Comparison of ENCODE assay signal across 22 cellular contexts in the genomic region with DNA sequence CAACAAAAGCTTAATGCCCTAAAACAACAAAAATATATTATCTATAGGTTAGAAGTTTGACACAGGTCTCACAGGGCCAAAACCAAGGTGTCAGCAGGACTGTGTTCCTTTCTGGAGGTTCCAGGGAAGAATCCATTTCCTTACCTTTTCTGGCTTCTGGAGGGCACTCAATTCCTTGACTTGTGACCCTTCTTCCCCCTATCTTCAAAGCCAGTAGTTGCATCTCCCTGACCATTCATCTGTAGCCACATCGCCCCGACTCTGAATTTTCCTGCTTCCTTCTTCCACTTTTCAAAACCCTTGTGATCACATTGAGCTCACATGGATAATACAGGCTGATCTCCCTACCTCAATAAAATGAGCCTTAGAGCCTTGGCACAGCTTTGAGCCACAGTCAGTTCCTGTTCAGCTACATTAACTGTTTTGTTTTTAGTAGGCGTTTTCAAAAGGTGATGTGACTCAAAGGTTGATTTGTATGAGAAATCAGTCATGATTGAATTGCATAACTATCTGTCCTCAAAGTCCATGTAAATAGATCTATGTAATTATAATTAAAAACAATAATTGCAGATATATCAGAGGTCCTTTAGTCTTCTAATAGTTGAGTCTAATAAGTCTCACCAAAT. TPM values are rescaled to one million over a fixed set of nuclear protein-coding genes. Genes with fewer than 3 reads are reported as not detected.
A peak's percentile ranks its signal among the peaks of the same experiment; 100 is the strongest.
DNase-seq lines count a peak whose midpoint lies in the region; ATAC-seq, FAIRE-seq and TF ChIP-seq lines count a peak whose summit lies in the region.
"Had no signal": no experiment of that assay in that cellular context is flagged by ENCODE, and none has a peak within 500 bp of the region (broad histone marks: within the 10 kb centered on the region; RNA-seq: fewer than 3 reads in every experiment).

No MANE protein-coding gene starts in this region.

- H3K27me3 ChIP-seq in breast epithelium (no peaks in the 10 kb centered on the region), mammary epithelial cell (ENCODE audit: insufficient read depth, low read length) (no peaks in the 10 kb centered on the region), keratinocyte (ENCODE audit: control insufficient read depth, extremely low read depth, insufficient read depth, low read length) (no peaks in the 10 kb centered on the region)
- no peaks in the 10 kb centered on the region for H3K27me3 ChIP-seq in effector memory CD4-positive, alpha-beta T cell (replicated peaks; ENCODE audit: control insufficient read depth, insufficient read depth, low read length, poor library complexity, severe bottlenecking)
- H3K27me3 ChIP-seq: adrenal gland had no signal

- TF ChIP-seq POLR2A in breast epithelium (IDR thresholded peaks at IDR 0.05): no peak

- TF ChIP-seq CTCF in MCF 10A (IDR thresholded peaks at IDR 0.05; ENCODE audit: unreplicated experiment): no peak
- no peak for TF ChIP-seq CTCF in breast epithelium (IDR thresholded peaks at IDR 0.05)
- no peak for TF ChIP-seq CTCF in mammary epithelial cell (conservative IDR thresholded peaks at IDR 0.05 in 1 of 2, IDR thresholded peaks at IDR 0.05 in 1 of 2; ENCODE audit: extremely low read depth in 1 of 2, insufficient read depth in 1 of 2, low read depth in 1 of 2, low read length in 2 of 2)
- no peak for TF ChIP-seq CTCF in keratinocyte (optimal IDR thresholded peaks at IDR 0.05 in 1 of 3, IDR thresholded peaks at IDR 0.05 in 1 of 3, conservative IDR thresholded peaks at IDR 0.05 in 1 of 3; ENCODE audit: extremely low read depth in 1 of 3, insufficient read depth in 2 of 3, low read length in 3 of 3)
- peak; percentile 15 for TF ChIP-seq CTCF in type B pancreatic cell (conservative IDR thresholded peaks at IDR 0.05)

- H3K36me3 Mint-ChIP-seq in MCF 10A (ENCODE audit: insufficient read depth, unreplicated experiment) (peaks cover 45% of the 10 kb centered on the region), type B pancreatic cell (peaks cover 19% of the 10 kb centered on the region)

- H3K27ac Mint-ChIP-seq in MCF 10A (ENCODE audit: low read depth, unreplicated experiment) (peak overlapping the region; percentile 61), type B pancreatic cell (no peak overlapping the region)
- H3K27ac Mint-ChIP-seq: activated CD8-positive, alpha-beta T cell treated with anti-CD3 and anti-CD28 coated beads, Interleukin-2, amount 10 ng/mL, durations not matched to agents 7 days and 5 days; CD4-positive, alpha-beta T cell; T-cell had no signal

- CTCF ChIA-PET in MCF 10A (lab: Yijun Ruan, JAX): interaction anchor here (0.6 to 3.1 kb wide), 10 partner anchors 9 to 1328 kb away, joined by 3 to 12 read pairs (median 4); no protein-coding TSS in a partner anchor
- CTCF ChIA-PET in mammary epithelial cell (lab: Charles Lee; ENCODE audit: low non-redundant PET): interaction anchor here (0.6 kb wide), 1 partner anchor 1008 kb away, joined by 5 read pairs; no protein-coding TSS in a partner anchor

- no peaks in the 10 kb centered on the region for H3K9me1 ChIP-seq in keratinocyte (ENCODE audit: control insufficient read depth, extremely low read depth, insufficient read depth, low read length)

- FAIRE-seq in keratinocyte (lab: Jason Lieb, UNC): peak; percentile 64
- FAIRE-seq: endothelial cell of umbilical vein, GM19239 had no signal

- H3K27ac ChIP-seq in breast epithelium (no peak overlapping the region), mammary epithelial cell (ENCODE audit: insufficient read depth, low read depth, low read length) (no peak overlapping the region), keratinocyte (ENCODE audit: control insufficient read depth, insufficient read depth, low read length) (no peak overlapping the region)
- no peak overlapping the region for H3K27ac ChIP-seq in effector memory CD4-positive, alpha-beta T cell (ENCODE audit: insufficient read depth, low read length, poor library complexity, severe bottlenecking)
- H3K27ac ChIP-seq: adrenal gland had no signal

- in situ Hi-C loops in mammary epithelial cell (cut with MboI; ENCODE audit: low sequenced_read_pairs in 2 of 2): loop anchor here (25.0 kb wide), 2 partner anchors 554 to 579 kb away; a partner anchor contains a TSS

- H3K4me1 Mint-ChIP-seq in MCF 10A (ENCODE audit: insufficient read depth, unreplicated experiment): peaks cover 13% of the 10 kb centered on the region
- H3K4me1 Mint-ChIP-seq in type B pancreatic cell (ENCODE audit: unreplicated experiment): peaks cover 4% of the 10 kb centered on the region

- intact Hi-C loops in MCF 10A (cut with micrococcal nuclease) (no loop called here), breast epithelium (cut with DNase I; ENCODE audit: low total_unique reads) (no loop called here), mammary epithelial cell (cut with micrococcal nuclease) (no loop called here)

- H3K4me3 Mint-ChIP-seq in MCF 10A (ENCODE audit: unreplicated experiment) (no peak overlapping the region), type B pancreatic cell (no peak overlapping the region)
- H3K4me3 Mint-ChIP-seq: activated CD8-positive, alpha-beta T cell treated with anti-CD3 and anti-CD28 coated beads, Interleukin-2, amount 10 ng/mL, durations not matched to agents 7 days and 5 days; CD4-positive, alpha-beta T cell; neural crest cell; T-cell had no signal

- no peaks in the 10 kb centered on the region for H3K36me3 ChIP-seq in breast epithelium
- peaks cover 13% of the 10 kb centered on the region for H3K36me3 ChIP-seq in mammary epithelial cell (ENCODE audit: insufficient read depth, low read length)
- peaks cover 0 to 3% of the 10 kb centered on the region in 2 experiments for H3K36me3 ChIP-seq in keratinocyte (ENCODE audit: control insufficient read depth in 2 of 2, extremely low read depth in 1 of 2, insufficient read depth in 2 of 2, low read length in 2 of 2)
- no peaks in the 10 kb centered on the region for H3K36me3 ChIP-seq in effector memory CD4-positive, alpha-beta T cell (ENCODE audit: control insufficient read depth, insufficient read depth, low read length)
- H3K36me3 ChIP-seq: adrenal gland had no signal

- H3K9me3 ChIP-seq in breast epithelium (no peaks in the 10 kb centered on the region), mammary epithelial cell (replicated peaks; ENCODE audit: insufficient read depth, low read length) (no peaks in the 10 kb centered on the region), keratinocyte (ENCODE audit: control insufficient read depth, low read depth, low read length) (no peaks in the 10 kb centered on the region)
- no peaks in the 10 kb centered on the region for H3K9me3 ChIP-seq in effector memory CD4-positive, alpha-beta T cell (ENCODE audit: control insufficient read depth, low read length)
- H3K9me3 ChIP-seq: adrenal gland had no signal

- no peak overlapping the region for H3K4me2 ChIP-seq in mammary epithelial cell (ENCODE audit: insufficient read depth, low read depth, low read length)
- no peak overlapping the region for H3K4me2 ChIP-seq in keratinocyte (ENCODE audit: control insufficient read depth, extremely low read depth, insufficient read depth, low read depth, low read length)

- H2AFZ ChIP-seq in mammary epithelial cell (ENCODE audit: low read depth, low read length) (no peak overlapping the region), keratinocyte (ENCODE audit: control insufficient read depth, low read length) (no peak overlapping the region)

- H3K4me1 ChIP-seq in breast epithelium: peaks cover 0 to 5% of the 10 kb centered on the region in 2 donors
- peaks cover 5% of the 10 kb centered on the region for H3K4me1 ChIP-seq in mammary epithelial cell (ENCODE audit: insufficient read depth, low read length)
- peaks cover 5% of the 10 kb centered on the region for H3K4me1 ChIP-seq in keratinocyte (ENCODE audit: control insufficient read depth, extremely low read depth, insufficient read depth, low read length)
- peaks cover 3% of the 10 kb centered on the region for H3K4me1 ChIP-seq in effector memory CD4-positive, alpha-beta T cell (ENCODE audit: control insufficient read depth, insufficient read depth, low read length, poor library complexity, severe bottlenecking)

- DNase-seq in MCF 10A (ENCODE audit: unreplicated experiment) (peak; percentile 44), breast epithelium (ENCODE audit: low spot score in 2 of 2) (no peak), mammary epithelial cell (peak; percentile 64), keratinocyte (ENCODE audit: low read depth, low spot score) (no peak), type B pancreatic cell (ENCODE audit: extremely low spot score, unreplicated experiment) (no peak), nucleus accumbens (lab: John Stamatoyannopoulos, UW) (no peak)
- DNase-seq in effector memory CD4-positive, alpha-beta T cell: no peak
- DNase-seq: ACHN; activated CD8-positive, alpha-beta T cell treated with anti-CD3 and anti-CD28 coated beads, Interleukin-2, amount 10 ng/mL, durations not matched to agents 7 days and 5 days; adrenal gland; CD4-positive, alpha-beta T cell; DMS79; MM.1S; NCI-H187 treated with DMSO at 0.1 percent for 48 hours; NCI-H510A; Right ventricle myocardium superior; stimulated activated naive CD4-positive, alpha-beta T cell; T-cell had no signal

- H3K79me2 ChIP-seq in mammary epithelial cell (ENCODE audit: insufficient read depth, low read length) (peaks cover 42% of the 10 kb centered on the region), keratinocyte (ENCODE audit: control insufficient read depth, insufficient read depth, low read length) (peaks cover under 1% of the 10 kb centered on the region)

- H3K4me3 ChIP-seq in breast epithelium: no peak overlapping the region
- no peak overlapping the region for H3K4me3 ChIP-seq in mammary epithelial cell (replicated peaks in 1 of 3; ENCODE audit: insufficient read depth in 1 of 3, low read depth in 2 of 3, low read length in 3 of 3)
- no peak overlapping the region for H3K4me3 ChIP-seq in keratinocyte (ENCODE audit: control insufficient read depth in 2 of 3, extremely low read depth in 1 of 3, insufficient read depth in 2 of 3, low read depth in 1 of 3, low read length in 3 of 3)
- H3K4me3 ChIP-seq in effector memory CD4-positive, alpha-beta T cell (ENCODE audit: insufficient read depth, low read depth, low read length, poor library complexity, severe bottlenecking): no peak overlapping the region
- H3K4me3 ChIP-seq: adrenal gland had no signal

- H3K9me3 Mint-ChIP-seq in MCF 10A (ENCODE audit: unreplicated experiment) (no peaks in the 10 kb centered on the region), type B pancreatic cell (no peaks in the 10 kb centered on the region)
- H3K9me3 Mint-ChIP-seq: CD4-positive, alpha-beta T cell; neural crest cell; T-cell had no signal

- no TSS peak for BruUV-seq in MCF 10A (replicated peaks; lab: Mats Ljungman, UMichigan)
- no TSS peak for BruUV-seq in mammary epithelial cell (replicated peaks; lab: Mats Ljungman, UMichigan)

- 67% methylated on average over 3 of the region's 3 CpGs for WGBS in mammary epithelial cell (ENCODE audit: low coverage, missing lambda C conversion rate)

- H4K20me1 ChIP-seq in mammary epithelial cell (ENCODE audit: insufficient read depth, low read length) (no peaks in the 10 kb centered on the region), keratinocyte (ENCODE audit: control insufficient read depth, extremely low read depth, insufficient read depth, low read length) (no peaks in the 10 kb centered on the region)

- H3K9ac ChIP-seq in mammary epithelial cell (ENCODE audit: insufficient read depth, low read length): no peak overlapping the region
- no peak overlapping the region for H3K9ac ChIP-seq in keratinocyte (ENCODE audit: control insufficient read depth, extremely low read depth, insufficient read depth, low read length)

- POLR2A ChIA-PET in MCF 10A (lab: Yijun Ruan, JAX): interaction anchor here (0.6 to 1.8 kb wide), 7 partner anchors 10 to 403 kb away, joined by 3 to 7 read pairs (median 3); a partner anchor contains a TSS

- H3K27me3 Mint-ChIP-seq in MCF 10A (ENCODE audit: insufficient read depth, unreplicated experiment) (no peaks in the 10 kb centered on the region), type B pancreatic cell (no peaks in the 10 kb centered on the region)
- H3K27me3 Mint-ChIP-seq: CD4-positive, alpha-beta T cell; T-cell had no signal

- no peak for ATAC-seq in GM18868 (IDR thresholded peaks at IDR 0.05; ENCODE audit: unreplicated experiment)
- ATAC-seq: activated CD8-positive, alpha-beta T cell treated with anti-CD3 and anti-CD28 coated beads, Interleukin-2, amount 10 ng/mL, durations not matched to agents 7 days and 5 days; T-cell had no signal

- dilution Hi-C loops in mammary epithelial cell (cut with HindIII; ENCODE audit: low sequenced_read_pairs): no loop called here
- dilution Hi-C loops in keratinocyte (cut with MboI; ENCODE audit: extremely low pct_ligation_motif_present, low sequenced_read_pairs): no loop called here

RNA-seq across cellular contexts. Expression of a gene that starts 12.4 kb away (rescaled TPM):
- 117 and 142 TPM in 2 replicates for total RNA-seq in MCF 10A (2022)
- total RNA-seq in breast epithelium: 10 to 100 TPM; 48.2 to 65.6 (median 49.8) TPM
- total RNA-seq in mammary epithelial cell: 100 to 1,000 TPM; 207 to 217 TPM
- polyA plus RNA-seq in mammary epithelial cell: 271 TPM
- 162 TPM for polyA minus RNA-seq in mammary epithelial cell
- polyA plus RNA-seq in keratinocyte: 253 to 334 TPM (median 304 TPM) in 3 replicates
- polyA plus RNA-seq in keratinocyte (2011; ENCODE audit: low read depth): 62.2 TPM
- 320 and 522 TPM in 2 replicates for polyA plus RNA-seq in keratinocyte (2011; cell fraction: cytosol; rRNA removed)
- polyA plus RNA-seq in keratinocyte (2011; cell fraction: nucleus; rRNA removed): 174 and 191 TPM in 2 replicates
- 74.3 and 130 TPM in 2 replicates for polyA plus RNA-seq in keratinocyte (2012; ENCODE audit: low replicate concordance)
- polyA minus RNA-seq in keratinocyte: 37.6 to 179 TPM (median 170 TPM) in 3 replicates
- 157 TPM for polyA minus RNA-seq in keratinocyte (2011; cell fraction: cytosol; rRNA and poly(A)+ RNA removed)
- polyA minus RNA-seq in keratinocyte (2011; cell fraction: nucleus; rRNA and poly(A)+ RNA removed): 31.0 and 53.1 TPM in 2 replicates
- 198 and 369 TPM in 2 replicates for total RNA-seq in type B pancreatic cell (ENCODE audit: low replicate concordance)

Comparison
In these comparisons a context has a peak if more than half of its experiments do, and no peak if none do; other contexts are left out.
1. DNase-seq: peak in MCF 10A (single experiment) and mammary epithelial cell (single experiment); none in breast epithelium (0 of 2), keratinocyte (single experiment), type B pancreatic cell (single experiment), effector memory CD4-positive, alpha-beta T cell (0 of 3) and nucleus accumbens (0 of 56).